In the genomic region with DNA sequence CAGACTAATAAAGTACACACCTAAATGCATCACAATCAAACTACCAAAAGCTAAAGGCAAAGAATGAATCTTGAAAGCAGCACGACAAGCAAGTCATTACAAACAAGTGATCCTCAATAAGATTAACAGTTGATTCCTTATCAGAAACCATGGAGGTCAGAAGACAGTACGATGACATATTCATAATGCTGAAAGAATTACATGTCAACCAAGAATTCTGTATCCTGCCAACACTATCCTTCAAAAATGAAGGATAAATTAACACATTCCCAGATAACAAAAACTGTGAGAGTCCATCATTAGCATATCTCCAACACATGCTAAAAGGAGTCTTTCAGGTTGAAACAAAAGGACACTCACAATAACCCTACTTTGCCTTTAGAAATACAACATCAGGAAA, we compare ENCODE assay signal across 1 cellular context.
TF ChIP-seq lines count a peak whose summit lies in the region.

No MANE protein-coding gene starts in this region.

TF ChIP-seq in GM23338, 12 proteins besides CTCF, POLR2A, EP300 and RAD21 (continued from another document):
- TF ChIP-seq REST (IDR thresholded peaks at IDR 0.05; ENCODE audit: unreplicated experiment) (no peak), ZNF331 (CRISPR knock-in tag; IDR thresholded peaks at IDR 0.05; ENCODE audit: low read depth) (no peak), NANOG (IDR thresholded peaks at IDR 0.05; ENCODE audit: borderline replicate concordance) (no peak), ZNF114 (CRISPR knock-in tag; IDR thresholded peaks at IDR 0.05) (no peak), STAT1 (IDR thresholded peaks at IDR 0.05; ENCODE audit: unreplicated experiment) (no peak), EZH2phosphoT487 (IDR thresholded peaks at IDR 0.05; ENCODE audit: unreplicated experiment) (no peak), POLR2AphosphoS5 (IDR thresholded peaks at IDR 0.05; ENCODE audit: low read depth) (no peak), ETS1 (IDR thresholded peaks at IDR 0.05) (no peak), EZH2 (IDR thresholded peaks at IDR 0.05; ENCODE audit: low read depth, unreplicated experiment) (no peak), JUNB (IDR thresholded peaks at IDR 0.05; ENCODE audit: unreplicated experiment) (no peak)
- TF ChIP-seq, protein P1, sequence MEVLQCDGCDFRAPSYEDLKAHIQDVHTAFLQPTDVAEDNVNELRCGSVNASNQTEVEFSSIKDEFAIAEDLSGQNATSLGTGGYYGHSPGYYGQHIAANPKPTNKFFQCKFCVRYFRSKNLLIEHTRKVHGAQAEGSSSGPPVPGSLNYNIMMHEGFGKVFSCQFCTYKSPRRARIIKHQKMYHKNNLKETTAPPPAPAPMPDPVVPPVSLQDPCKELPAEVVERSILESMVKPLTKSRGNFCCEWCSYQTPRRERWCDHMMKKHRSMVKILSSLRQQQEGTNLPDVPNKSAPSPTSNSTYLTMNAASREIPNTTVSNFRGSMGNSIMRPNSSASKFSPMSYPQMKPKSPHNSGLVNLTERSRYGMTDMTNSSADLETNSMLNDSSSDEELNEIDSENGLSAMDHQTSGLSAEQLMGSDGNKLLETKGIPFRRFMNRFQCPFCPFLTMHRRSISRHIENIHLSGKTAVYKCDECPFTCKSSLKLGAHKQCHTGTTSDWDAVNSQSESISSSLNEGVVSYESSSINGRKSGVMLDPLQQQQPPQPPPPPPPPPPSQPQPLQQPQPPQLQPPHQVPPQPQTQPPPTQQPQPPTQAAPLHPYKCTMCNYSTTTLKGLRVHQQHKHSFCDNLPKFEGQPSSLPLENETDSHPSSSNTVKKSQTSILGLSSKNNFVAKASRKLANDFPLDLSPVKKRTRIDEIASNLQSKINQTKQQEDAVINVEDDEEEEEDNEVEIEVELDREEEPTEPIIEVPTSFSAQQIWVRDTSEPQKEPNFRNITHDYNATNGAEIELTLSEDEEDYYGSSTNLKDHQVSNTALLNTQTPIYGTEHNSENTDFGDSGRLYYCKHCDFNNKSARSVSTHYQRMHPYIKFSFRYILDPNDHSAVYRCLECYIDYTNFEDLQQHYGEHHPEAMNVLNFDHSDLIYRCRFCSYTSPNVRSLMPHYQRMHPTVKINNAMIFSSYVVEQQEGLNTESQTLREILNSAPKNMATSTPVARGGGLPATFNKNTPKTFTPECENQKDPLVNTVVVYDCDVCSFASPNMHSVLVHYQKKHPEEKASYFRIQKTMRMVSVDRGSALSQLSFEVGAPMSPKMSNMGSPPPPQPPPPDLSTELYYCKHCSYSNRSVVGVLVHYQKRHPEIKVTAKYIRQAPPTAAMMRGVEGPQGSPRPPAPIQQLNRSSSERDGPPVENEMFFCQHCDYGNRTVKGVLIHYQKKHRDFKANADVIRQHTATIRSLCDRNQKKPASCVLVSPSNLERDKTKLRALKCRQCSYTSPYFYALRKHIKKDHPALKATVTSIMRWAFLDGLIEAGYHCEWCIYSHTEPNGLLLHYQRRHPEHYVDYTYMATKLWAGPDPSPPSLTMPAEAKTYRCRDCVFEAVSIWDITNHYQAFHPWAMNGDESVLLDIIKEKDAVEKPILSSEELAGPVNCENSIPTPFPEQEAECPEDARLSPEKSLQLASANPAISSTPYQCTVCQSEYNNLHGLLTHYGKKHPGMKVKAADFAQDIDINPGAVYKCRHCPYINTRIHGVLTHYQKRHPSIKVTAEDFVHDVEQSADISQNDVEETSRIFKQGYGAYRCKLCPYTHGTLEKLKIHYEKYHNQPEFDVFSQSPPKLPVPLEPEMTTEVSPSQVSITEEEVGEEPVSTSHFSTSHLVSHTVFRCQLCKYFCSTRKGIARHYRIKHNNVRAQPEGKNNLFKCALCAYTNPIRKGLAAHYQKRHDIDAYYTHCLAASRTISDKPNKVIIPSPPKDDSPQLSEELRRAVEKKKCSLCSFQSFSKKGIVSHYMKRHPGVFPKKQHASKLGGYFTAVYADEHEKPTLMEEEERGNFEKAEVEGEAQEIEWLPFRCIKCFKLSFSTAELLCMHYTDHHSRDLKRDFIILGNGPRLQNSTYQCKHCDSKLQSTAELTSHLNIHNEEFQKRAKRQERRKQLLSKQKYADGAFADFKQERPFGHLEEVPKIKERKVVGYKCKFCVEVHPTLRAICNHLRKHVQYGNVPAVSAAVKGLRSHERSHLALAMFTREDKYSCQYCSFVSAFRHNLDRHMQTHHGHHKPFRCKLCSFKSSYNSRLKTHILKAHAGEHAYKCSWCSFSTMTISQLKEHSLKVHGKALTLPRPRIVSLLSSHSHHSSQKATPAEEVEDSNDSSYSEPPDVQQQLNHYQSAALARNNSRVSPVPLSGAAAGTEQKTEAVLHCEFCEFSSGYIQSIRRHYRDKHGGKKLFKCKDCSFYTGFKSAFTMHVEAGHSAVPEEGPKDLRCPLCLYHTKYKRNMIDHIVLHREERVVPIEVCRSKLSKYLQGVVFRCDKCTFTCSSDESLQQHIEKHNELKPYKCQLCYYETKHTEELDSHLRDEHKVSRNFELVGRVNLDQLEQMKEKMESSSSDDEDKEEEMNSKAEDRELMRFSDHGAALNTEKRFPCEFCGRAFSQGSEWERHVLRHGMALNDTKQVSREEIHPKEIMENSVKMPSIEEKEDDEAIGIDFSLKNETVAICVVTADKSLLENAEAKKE (CRISPR knock-in tag; IDR thresholded peaks at IDR 0.05), result no peak
